ENCODE assay signal across 18 cellular contexts in genomic region chr4:6549890-6550620, GRCh38. TPM values are rescaled to one million over a fixed set of nuclear protein-coding genes. Genes with fewer than 3 reads are reported as not detected.
DNase-seq lines count a peak whose midpoint lies in the region; ATAC-seq and TF ChIP-seq lines count a peak whose summit lies in the region.
"Had no signal": no experiment of that assay in that cellular context is flagged by ENCODE, and none has a peak within 500 bp of the region (broad histone marks: within the 10 kb centered on the region; RNA-seq: fewer than 3 reads in every experiment).

No MANE protein-coding gene starts in this region.

- H3K9me3 ChIP-seq in BLaER1 (peaks cover 10% of the 10 kb centered on the region), right cardiac atrium (ENCODE audit: control insufficient read depth, low read length) (peaks cover 3% of the 10 kb centered on the region), thyroid gland (no peaks in the 10 kb centered on the region)
- H3K9me3 ChIP-seq in BLaER1 treated with 17β-estradiol and CSF1 and Interleukin-3, amounts not matched to agents 10 nM and 100 nM (replicated peaks in 1 of 11): peaks cover 8 to 19% (median 13%) of the 10 kb centered on the region in 11 experiments; a peak in 19 of 22 replicates

- 57% methylated on average over 13 of the region's 13 CpGs for WGBS in right cardiac atrium
- 60 to 67% methylated on average over 13 of the region's 13 CpGs for WGBS in thyroid gland, 2 donors

- TF ChIP-seq CTCF in thyroid gland (IDR thresholded peaks at IDR 0.05): no peak

- H3K4me3 ChIP-seq in BLaER1 (no peak overlapping the region), right cardiac atrium (ENCODE audit: low read length) (no peak overlapping the region), thyroid gland (replicated peaks in 1 of 3) (no peak overlapping the region)
- no peak overlapping the region for H3K4me3 ChIP-seq in BLaER1 treated with 17β-estradiol and CSF1 and Interleukin-3, amounts not matched to agents 10 nM and 100 nM

- ATAC-seq in right cardiac atrium (peak; percentile 64 to 65), left colon (no peak)
- ATAC-seq: PC-3 had no signal

- TF ChIP-seq POLR2A in thyroid gland (IDR thresholded peaks at IDR 0.05): no peak

- peaks cover 13% of the 10 kb centered on the region for H3K4me1 ChIP-seq in BLaER1
- peaks cover 0 to 15% (median 12%) of the 10 kb centered on the region in 10 experiments; a peak in 9 of 20 replicates for H3K4me1 ChIP-seq in BLaER1 treated with 17β-estradiol and CSF1 and Interleukin-3, amounts not matched to agents 10 nM and 100 nM
- no peaks in the 10 kb centered on the region for H3K4me1 ChIP-seq in right cardiac atrium (ENCODE audit: control insufficient read depth, insufficient read depth, low read length)
- H3K4me1 ChIP-seq in thyroid gland: no peaks in the 10 kb centered on the region

- H3K4me2 ChIP-seq in BLaER1: peak overlapping the region; percentile 31; the same call in 1 of the 2 replicates
- peak overlapping the region in 6 of 11 experiments; percentile 0 to 33 (median 14); a peak in 10 of 22 replicates for H3K4me2 ChIP-seq in BLaER1 treated with 17β-estradiol and CSF1 and Interleukin-3, amounts not matched to agents 10 nM and 100 nM

- peaks cover 7% of the 10 kb centered on the region; the same call in 1 of the 2 replicates for H4K20me1 ChIP-seq in BLaER1
- H4K20me1 ChIP-seq in BLaER1 treated with 17β-estradiol and CSF1 and Interleukin-3, amounts not matched to agents 10 nM and 100 nM: peaks cover 0 to 12% (median 0%) of the 10 kb centered on the region in 11 experiments; a peak in 6 of 22 replicates

- H3K27me3 ChIP-seq in BLaER1: no peaks in the 10 kb centered on the region
- H3K27me3 ChIP-seq in BLaER1 treated with 17β-estradiol and CSF1 and Interleukin-3, amounts not matched to agents 10 nM and 100 nM: no peaks in the 10 kb centered on the region; a peak in 1 of 22 replicates
- H3K27me3 ChIP-seq in right cardiac atrium (ENCODE audit: control insufficient read depth, insufficient read depth): no peaks in the 10 kb centered on the region
- H3K27me3 ChIP-seq in thyroid gland: no peaks in the 10 kb centered on the region

- H3K27ac ChIP-seq in BLaER1: no peak overlapping the region
- no peak overlapping the region for H3K27ac ChIP-seq in BLaER1 treated with 17β-estradiol and CSF1 and Interleukin-3, amounts not matched to agents 10 nM and 100 nM
- no peak overlapping the region for H3K27ac ChIP-seq in right cardiac atrium (ENCODE audit: low read length)
- no peak overlapping the region for H3K27ac ChIP-seq in thyroid gland

- H3K36me3 ChIP-seq in BLaER1 (no peaks in the 10 kb centered on the region), thyroid gland (no peaks in the 10 kb centered on the region)
- no peaks in the 10 kb centered on the region for H3K36me3 ChIP-seq in BLaER1 treated with 17β-estradiol and CSF1 and Interleukin-3, amounts not matched to agents 10 nM and 100 nM

- peak; percentile 44 to 91 (median 74) for DNase-seq in head of caudate nucleus
- DNase-seq in right cardiac atrium: no peak
- no peak for DNase-seq in H4 (ENCODE audit: low spot score)
- no peak for DNase-seq in thyroid gland
- DNase-seq in left colon: no peak
- DNase-seq: DMS153, Karpas-422, NCI-H1436, NCI-H187, NCI-H2081 treated with DMSO at 0.1 percent for 48 hours, NCI-H2171, NCI-H226, NCI-H510A, NCI-H69, PC-3, SHP77 had no signal

- intact Hi-C loops in head of caudate nucleus (cut with DNase I) (loop anchor here (10.0 kb wide), 1 partner anchor 175 kb away; no protein-coding TSS in a partner anchor), right cardiac atrium (cut with DNase I) (loop anchor here (5.0 to 10.0 kb wide), 2 partner anchors 215 to 218 kb away; no protein-coding TSS in a partner anchor), thyroid gland (cut with DNase I) (no loop called here), left colon (cut with DNase I, micrococcal nuclease) (loop anchor here in 1 of 2 donors (10.0 kb wide), 1 partner anchor 215 kb away; no protein-coding TSS in a partner anchor)

- H3K9ac ChIP-seq in BLaER1: no peak overlapping the region
- no peak overlapping the region for H3K9ac ChIP-seq in BLaER1 treated with 17β-estradiol and CSF1 and Interleukin-3, amounts not matched to agents 10 nM and 100 nM

RNA-seq across cellular contexts. Expression of gene MAN2B2, which starts 24.9 kb away (rescaled TPM):
- total RNA-seq in right cardiac atrium (10 to 100 TPM; 27.0 to 38.4 (median 28.9) TPM), thyroid gland (10 to 100 TPM; 32.7 to 95.3 (median 80.2) TPM), left colon (10 to 100 TPM; 33.5 to 40.3 TPM)
- 11.5 TPM for polyA plus RNA-seq in right cardiac atrium
- total RNA-seq in H4 (2014; rRNA removed; shearing (Covaris generic)): 11.1 and 11.9 TPM in 2 replicates

Comparison
In these comparisons a context has a peak if more than half of its experiments do, and no peak if none do; other contexts are left out.
1. DNase-seq: peak in head of caudate nucleus (42 of 42); none in right cardiac atrium (0 of 3), H4 (single experiment), thyroid gland (0 of 2) and left colon (0 of 2).